6 cellular contexts compared by ENCODE assay signal in the genomic region with DNA sequence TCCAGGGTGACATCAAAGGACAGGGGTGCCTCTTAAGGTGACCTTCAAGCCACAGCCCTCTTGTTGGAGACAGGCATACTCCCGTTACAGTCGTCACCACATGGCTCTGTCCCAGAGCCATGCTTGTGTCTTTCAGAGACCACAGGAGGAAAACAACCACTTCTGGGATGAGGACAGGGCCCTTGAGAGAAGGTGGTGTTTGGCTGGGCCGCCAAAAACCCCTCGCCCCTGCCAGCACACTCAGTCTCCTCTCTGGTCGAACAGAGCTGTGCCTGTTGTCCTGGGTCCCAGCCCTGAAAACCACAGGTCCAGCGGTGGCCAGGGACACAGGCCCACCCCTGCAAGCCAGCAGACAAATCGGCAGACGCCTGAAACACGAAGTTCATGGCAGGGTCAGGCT. TPM values are rescaled to one million over a fixed set of nuclear protein-coding genes. Genes with fewer than 3 reads are reported as not detected.
"Had no signal": no experiment of that assay in that cellular context is flagged by ENCODE, and none has a peak within 500 bp of the region (broad histone marks: within the 10 kb centered on the region; RNA-seq: fewer than 3 reads in every experiment).

No MANE protein-coding gene starts in this region.

RNA-seq across cellular contexts. Expression of gene ROPN1B, which starts 44.7 kb away (rescaled TPM):
- total RNA-seq: stomach, subcutaneous adipose tissue, thoracic aorta, transverse colon, upper lobe of right lung, vagina had no signal
